In genomic region chr1:224784606-224785328, GRCh38 we compare ENCODE assay signal across 1 cellular context.
TF ChIP-seq lines count a peak whose summit lies in the region.

No MANE protein-coding gene starts in this region.

TF ChIP-seq in GM12878, 131 proteins besides CTCF, POLR2A, EP300 and RAD21 (continued from another document):
- TF ChIP-seq IRF5 (IDR thresholded peaks at IDR 0.05; ENCODE audit: borderline replicate concordance), result no peak
